Comparison of ENCODE assay signal across 13 cellular contexts in the genomic region with DNA sequence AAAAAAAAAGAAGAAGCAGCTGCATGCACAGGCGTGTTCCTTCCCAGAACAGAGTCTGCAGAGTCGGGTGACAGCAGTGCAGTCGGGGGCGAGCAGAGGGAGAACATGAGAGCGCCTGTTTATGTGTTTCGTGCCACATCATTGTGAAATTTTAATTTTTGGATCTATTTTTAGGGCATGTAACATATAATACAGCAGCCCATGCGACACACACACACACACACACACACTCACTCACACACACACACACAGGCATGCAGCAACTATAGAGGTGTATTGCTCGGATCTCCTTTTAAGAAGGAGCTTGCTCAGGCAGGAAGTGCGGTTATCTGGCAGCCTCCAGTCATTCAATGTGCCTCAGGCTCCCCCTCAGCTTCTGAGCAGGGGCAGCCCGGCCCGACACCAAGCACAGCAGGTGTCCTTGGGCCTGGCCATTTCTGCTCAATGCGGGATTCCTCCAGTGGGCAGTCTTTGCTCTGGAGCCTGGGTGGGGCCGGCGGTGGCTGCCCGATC.
DNase-seq lines count a peak whose midpoint lies in the region; ATAC-seq, FAIRE-seq and TF ChIP-seq lines count a peak whose summit lies in the region.
"Had no signal": no experiment of that assay in that cellular context is flagged by ENCODE, and none has a peak within 500 bp of the region (broad histone marks: within the 10 kb centered on the region; RNA-seq: fewer than 3 reads in every experiment).

No MANE protein-coding gene starts in this region.

- H3K27ac Mint-ChIP-seq in activated CD4-positive, alpha-beta T cell treated with anti-CD3 and anti-CD28 coated beads, Interleukin-2, amount 10 ng/mL, durations not matched to agents 7 days and 5 days, result no peak overlapping the region
- H3K27ac Mint-ChIP-seq in activated naive CD4-positive, alpha-beta T cell treated with anti-CD3 and anti-CD28 coated beads, Interleukin-2, amount 50 U/mL, for 72 hours, result no peak overlapping the region
- H3K27ac Mint-ChIP-seq: activated T-helper 1 cell treated with anti-CD3 and anti-CD28 coated beads, Interleukin-12 subunit alpha, Interleukin-12 subunit beta, Interleukin-2, Interleukin-4 antibody, amounts not matched to agents 30 ng/mL and 10 ng/mL and 1 ng/mL, durations not matched to agents 14 hours and 24 hours and 36 hours had no signal

- no peak for TF ChIP-seq CTCF in NB4 (IDR thresholded peaks at IDR 0.05; ENCODE audit: low read depth, low read length)
- no peak for TF ChIP-seq CTCF in GM13976 (IDR thresholded peaks at IDR 0.05; ENCODE audit: borderline replicate concordance, control extremely low read depth, extremely low read depth, insufficient read depth, missing control alignments)

- peaks cover 23% of the 10 kb centered on the region for H3K9me3 Mint-ChIP-seq in activated CD4-positive, alpha-beta T cell treated with anti-CD3 and anti-CD28 coated beads, Interleukin-2, amount 10 ng/mL, durations not matched to agents 7 days and 5 days
- H3K9me3 Mint-ChIP-seq in activated naive CD4-positive, alpha-beta T cell treated with anti-CD3 and anti-CD28 coated beads, Interleukin-2, amount 50 U/mL, for 72 hours, result peaks cover 19 to 22% of the 10 kb centered on the region in 2 donors

- DNase-seq in activated CD4-positive, alpha-beta T cell treated with anti-CD3 and anti-CD28 coated beads, Interleukin-2, amount 10 ng/mL, durations not matched to agents 7 days and 5 days, result peak; percentile 35
- DNase-seq in activated CD4-positive, alpha-beta T cell treated with anti-CD3 and anti-CD28 coated beads, Interleukin-2, amount 50 U/mL, for 1 hour, result no peak
- peak; percentile 90 for DNase-seq in NB4 (ENCODE audit: low read depth)
- DNase-seq in activated naive CD4-positive, alpha-beta T cell treated with anti-CD3 and anti-CD28 coated beads, Interleukin-2, amount 50 U/mL, for 72 hours (ENCODE audit: low spot score in 2 of 2), result no peak
- DNase-seq in putamen (ENCODE audit: low spot score), result peak; percentile 43
- no peak for DNase-seq in urothelium cell line (ENCODE audit: low spot score)
- no peak for DNase-seq in midbrain (lab: John Stamatoyannopoulos, UW)
- DNase-seq in GM13976 (ENCODE audit: low spot score), result no peak
- DNase-seq: NCI-H2029 had no signal

- H3K4me3 ChIP-seq in NB4 (ENCODE audit: low read depth, low read length), result peak overlapping the region; percentile 35
- H3K4me3 ChIP-seq: K562 had no signal

- H3K36me3 Mint-ChIP-seq in activated CD4-positive, alpha-beta T cell treated with anti-CD3 and anti-CD28 coated beads, Interleukin-2, amount 10 ng/mL, durations not matched to agents 7 days and 5 days (ENCODE audit: low read depth), result no peaks in the 10 kb centered on the region
- H3K36me3 Mint-ChIP-seq in activated naive CD4-positive, alpha-beta T cell treated with anti-CD3 and anti-CD28 coated beads, Interleukin-2, amount 50 U/mL, for 72 hours, result peaks cover 21 to 31% of the 10 kb centered on the region in 2 donors

- no peak for TF ChIP-seq POLR2A in NB4 (IDR thresholded peaks at IDR 0.05; ENCODE audit: extremely low read depth, insufficient read length)

- no peaks in the 10 kb centered on the region for H3K27me3 Mint-ChIP-seq in activated CD4-positive, alpha-beta T cell treated with anti-CD3 and anti-CD28 coated beads, Interleukin-2, amount 10 ng/mL, durations not matched to agents 7 days and 5 days

- CTCF ChIA-PET in activated CD4-positive, alpha-beta T cell treated with anti-CD3 and anti-CD28 coated beads, Interleukin-2, amount 10 ng/mL, durations not matched to agents 7 days and 5 days (lab: Charles Lee), result interaction anchor here (0.7 to 1.6 kb wide), 3 partner anchors 9 to 726 kb away, joined by 3 to 5 read pairs (median 5); no protein-coding TSS in a partner anchor

- peak; percentile 44 to 72 for ATAC-seq in activated naive CD4-positive, alpha-beta T cell treated with anti-CD3 and anti-CD28 coated beads, Interleukin-2, amount 50 U/mL, for 72 hours
- ATAC-seq: K562, SK-N-SH treated with all-trans-retinoic acid at 6 μM for 48 hours had no signal

- in situ Hi-C loops in GM13976 (cut with MboI; ENCODE audit: low sequenced_read_pairs, unreplicated experiment), result loop anchor here (5.0 kb wide), 2 partner anchors 267 to 717 kb away; no protein-coding TSS in a partner anchor

- FAIRE-seq in urothelium cell line (lab: Jason Lieb, UNC), result no peak
- FAIRE-seq: H54, K562 had no signal

- H3K4me1 Mint-ChIP-seq in activated CD4-positive, alpha-beta T cell treated with anti-CD3 and anti-CD28 coated beads, Interleukin-2, amount 10 ng/mL, durations not matched to agents 7 days and 5 days, result peaks cover 9% of the 10 kb centered on the region

- POLR2A ChIA-PET in activated CD4-positive, alpha-beta T cell treated with anti-CD3 and anti-CD28 coated beads, Interleukin-2, amount 10 ng/mL, durations not matched to agents 7 days and 5 days (lab: Charles Lee), result no interaction called here

- no peak overlapping the region for H3K4me3 Mint-ChIP-seq in activated CD4-positive, alpha-beta T cell treated with anti-CD3 and anti-CD28 coated beads, Interleukin-2, amount 10 ng/mL, durations not matched to agents 7 days and 5 days
- H3K4me3 Mint-ChIP-seq: activated T-helper 1 cell treated with anti-CD3 and anti-CD28 coated beads, Interleukin-12 subunit alpha, Interleukin-12 subunit beta, Interleukin-2, Interleukin-4 antibody, amounts not matched to agents 30 ng/mL and 10 ng/mL and 1 ng/mL, durations not matched to agents 14 hours and 24 hours and 36 hours had no signal

Comparison
In these comparisons a context has a peak if more than half of its experiments do, and no peak if none do; other contexts are left out.
1. DNase-seq: peak in activated CD4-positive, alpha-beta T cell treated with anti-CD3 and anti-CD28 coated beads, Interleukin-2, amount 10 ng/mL, durations not matched to agents 7 days and 5 days (single experiment), NB4 (single experiment) and putamen (single experiment); none in activated CD4-positive, alpha-beta T cell treated with anti-CD3 and anti-CD28 coated beads, Interleukin-2, amount 50 U/mL, for 1 hour (single experiment), activated naive CD4-positive, alpha-beta T cell treated with anti-CD3 and anti-CD28 coated beads, Interleukin-2, amount 50 U/mL, for 72 hours (0 of 2), urothelium cell line (single experiment), midbrain (single experiment) and GM13976 (single experiment).